28 cellular contexts compared by ENCODE assay signal in genomic region chr15:37678124-37678523, GRCh38.
"Had no signal": no experiment of that assay in that cellular context is flagged by ENCODE, and none has a peak within 500 bp of the region (broad histone marks: within the 10 kb centered on the region; RNA-seq: fewer than 3 reads in every experiment).

No MANE protein-coding gene starts in this region.

- H3K27me3 ChIP-seq: brain microvascular endothelial cell, colonic mucosa, esophagus muscularis mucosa, foreskin keratinocyte, gastrocnemius medialis, heart left ventricle had no signal

- H3K4me3 Mint-ChIP-seq: activated CD4-positive, alpha-beta memory T cell treated with anti-CD3 and anti-CD28 coated beads for 36 hours; activated CD4-positive, alpha-beta T cell treated with anti-CD3 and anti-CD28 coated beads for 36 hours; activated CD4-positive, alpha-beta T cell treated with anti-CD3 and anti-CD28 coated beads, Interleukin-2, amount 10 ng/mL, durations not matched to agents 24 days and 14 days; activated CD8-positive, alpha-beta memory T cell treated with anti-CD3 and anti-CD28 coated beads, Interleukin-2, amount 10 ng/mL, durations not matched to agents 7 days and 5 days; activated CD8-positive, alpha-beta T cell treated with anti-CD3 and anti-CD28 coated beads, Interleukin-2, amount 10 ng/mL, durations not matched to agents 7 days and 5 days; activated naive CD8-positive, alpha-beta T cell; activated T-cell treated with anti-CD3 and anti-CD28 coated beads, Interleukin-2, amount 50 U/mL, for 72 hours; central memory CD8-positive, alpha-beta T cell had no signal

- H3K4me1 ChIP-seq: colonic mucosa, esophagus muscularis mucosa, foreskin keratinocyte, gastrocnemius medialis, heart left ventricle had no signal

- H3K9me3 Mint-ChIP-seq: activated CD4-positive, alpha-beta memory T cell treated with anti-CD3 and anti-CD28 coated beads for 36 hours; activated CD4-positive, alpha-beta T cell treated with anti-CD3 and anti-CD28 coated beads, Interleukin-2, amount 10 ng/mL, durations not matched to agents 24 days and 14 days; activated T-cell treated with anti-CD3 and anti-CD28 coated beads, Interleukin-2, amount 50 U/mL, for 72 hours had no signal

- H3K36me3 ChIP-seq: brain microvascular endothelial cell, colonic mucosa, esophagus muscularis mucosa, gastrocnemius medialis, heart left ventricle had no signal

- ATAC-seq: activated CD4-positive, alpha-beta T cell treated with anti-CD3 and anti-CD28 coated beads for 36 hours; activated CD8-positive, alpha-beta memory T cell treated with anti-CD3 and anti-CD28 coated beads, Interleukin-2, amount 10 ng/mL, durations not matched to agents 7 days and 5 days; activated CD8-positive, alpha-beta T cell treated with anti-CD3 and anti-CD28 coated beads, Interleukin-2, amount 10 ng/mL, durations not matched to agents 7 days and 5 days; activated T-cell treated with anti-CD3 and anti-CD28 coated beads, Interleukin-2, amount 50 U/mL, for 72 hours; foreskin keratinocyte; gastrocnemius medialis; heart left ventricle had no signal

- H3K4me3 ChIP-seq: colonic mucosa, esophagus muscularis mucosa, gastrocnemius medialis, heart left ventricle had no signal

- H3K4me1 Mint-ChIP-seq: activated CD4-positive, alpha-beta T cell treated with anti-CD3 and anti-CD28 coated beads for 36 hours; activated CD4-positive, alpha-beta T cell treated with anti-CD3 and anti-CD28 coated beads, Interleukin-2, amount 10 ng/mL, durations not matched to agents 24 days and 14 days; activated CD8-positive, alpha-beta memory T cell treated with anti-CD3 and anti-CD28 coated beads, Interleukin-2, amount 10 ng/mL, durations not matched to agents 7 days and 5 days; central memory CD8-positive, alpha-beta T cell had no signal

- H3K9me3 ChIP-seq: colonic mucosa, esophagus muscularis mucosa, gastrocnemius medialis, heart left ventricle had no signal

- DNase-seq: activated CD4-positive, alpha-beta memory T cell treated with anti-CD3 and anti-CD28 coated beads for 36 hours; activated CD4-positive, alpha-beta T cell treated with anti-CD3 and anti-CD28 coated beads for 36 hours; activated CD4-positive, alpha-beta T cell treated with anti-CD3 and anti-CD28 coated beads, Interleukin-2, amount 10 ng/mL, durations not matched to agents 24 days and 14 days; activated CD4-positive, CD25-positive, alpha-beta regulatory T cell; activated CD4-positive, CD25-positive, alpha-beta regulatory T cell treated with anti-CD3 and anti-CD28 coated beads, Interleukin-2, amount 50 U/mL, for 72 hours; activated CD8-positive, alpha-beta memory T cell treated with anti-CD3 and anti-CD28 coated beads, Interleukin-2, amount 10 ng/mL, durations not matched to agents 7 days and 5 days; activated CD8-positive, alpha-beta memory T cell treated with anti-CD3 and anti-CD28 coated beads, Interleukin-2, amount 50 U/mL, for 4 hours; activated CD8-positive, alpha-beta T cell treated with anti-CD3 and anti-CD28 coated beads, Interleukin-2, amount 10 ng/mL, durations not matched to agents 7 days and 5 days; activated gamma-delta T cell treated with Interleukin-2 at 50 U/mL for 16 hours; activated naive CD4-positive, alpha-beta T cell treated with anti-CD3 and anti-CD28 coated beads, Interleukin-2, amount 50 U/mL, for 16 hours; activated naive CD4-positive, alpha-beta T cell treated with Interleukin-2 at 50 U/mL for 16 hours; activated T-cell treated with anti-CD3 and anti-CD28 coated beads, Interleukin-2, amount 50 U/mL, for 1 hour; activated T-cell treated with anti-CD3 and anti-CD28 coated beads, Interleukin-2, amount 50 U/mL, for 72 hours; amniotic stem cell; anterior cingulate cortex; brain microvascular endothelial cell; colonic mucosa; effector memory CD4-positive, alpha-beta T cell; erythroblast; foreskin keratinocyte; gastrocnemius medialis; glutamatergic neuron; heart left ventricle; T-helper 2 cell had no signal

- H3K27ac Mint-ChIP-seq: activated CD4-positive, alpha-beta memory T cell treated with anti-CD3 and anti-CD28 coated beads for 36 hours; activated CD4-positive, alpha-beta T cell treated with anti-CD3 and anti-CD28 coated beads for 36 hours; activated CD4-positive, alpha-beta T cell treated with anti-CD3 and anti-CD28 coated beads, Interleukin-2, amount 10 ng/mL, durations not matched to agents 24 days and 14 days; activated CD8-positive, alpha-beta memory T cell treated with anti-CD3 and anti-CD28 coated beads, Interleukin-2, amount 10 ng/mL, durations not matched to agents 7 days and 5 days; activated CD8-positive, alpha-beta T cell treated with anti-CD3 and anti-CD28 coated beads, Interleukin-2, amount 10 ng/mL, durations not matched to agents 7 days and 5 days; activated naive CD8-positive, alpha-beta T cell; activated T-cell treated with anti-CD3 and anti-CD28 coated beads, Interleukin-2, amount 50 U/mL, for 72 hours had no signal

- H3K36me3 Mint-ChIP-seq: activated CD4-positive, alpha-beta memory T cell treated with anti-CD3 and anti-CD28 coated beads for 36 hours; activated CD8-positive, alpha-beta memory T cell treated with anti-CD3 and anti-CD28 coated beads, Interleukin-2, amount 10 ng/mL, durations not matched to agents 7 days and 5 days; activated naive CD8-positive, alpha-beta T cell had no signal

- H3K27me3 Mint-ChIP-seq: activated CD4-positive, alpha-beta memory T cell treated with anti-CD3 and anti-CD28 coated beads for 36 hours; activated CD4-positive, alpha-beta T cell treated with anti-CD3 and anti-CD28 coated beads for 36 hours; activated CD4-positive, alpha-beta T cell treated with anti-CD3 and anti-CD28 coated beads, Interleukin-2, amount 10 ng/mL, durations not matched to agents 24 days and 14 days; activated CD8-positive, alpha-beta memory T cell treated with anti-CD3 and anti-CD28 coated beads, Interleukin-2, amount 10 ng/mL, durations not matched to agents 7 days and 5 days; activated naive CD8-positive, alpha-beta T cell; central memory CD8-positive, alpha-beta T cell had no signal

- H3K27ac ChIP-seq: brain microvascular endothelial cell, colonic mucosa, esophagus muscularis mucosa, foreskin keratinocyte, gastrocnemius medialis, heart left ventricle, VCaP had no signal
